In the genomic region with DNA sequence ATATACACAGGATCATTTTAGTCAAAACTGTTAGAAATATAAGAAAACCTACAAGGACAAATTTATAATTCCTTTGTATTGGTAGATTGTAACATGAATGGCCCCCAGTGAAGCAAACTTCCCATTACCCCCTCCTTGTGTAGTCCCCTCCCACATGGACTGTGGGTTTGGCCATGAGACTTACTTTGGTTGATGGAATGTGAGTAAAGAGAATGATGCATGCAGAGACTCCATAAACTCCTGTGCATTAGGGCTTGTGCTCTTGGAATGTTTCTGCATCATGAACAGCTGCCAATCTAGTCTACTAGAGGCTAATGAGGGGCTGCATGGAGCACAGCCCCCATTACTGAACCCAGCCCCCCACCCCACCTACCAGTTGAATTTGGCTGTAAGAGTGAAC, we compare ENCODE assay signal across 20 cellular contexts. TPM values are rescaled to one million over a fixed set of nuclear protein-coding genes. Genes with fewer than 3 reads are reported as not detected.
"Had no signal": no experiment of that assay in that cellular context is flagged by ENCODE, and none has a peak within 500 bp of the region (broad histone marks: within the 10 kb centered on the region; RNA-seq: fewer than 3 reads in every experiment).

No MANE protein-coding gene starts in this region.

- DNase-seq: activated CD4-positive, alpha-beta memory T cell treated with anti-CD3 and anti-CD28 coated beads, Interleukin-2, amount 10 ng/mL, durations not matched to agents 7 days and 5 days; activated CD4-positive, alpha-beta T cell treated with anti-CD3 and anti-CD28 coated beads for 36 hours; activated naive CD4-positive, alpha-beta T cell; activated naive CD8-positive, alpha-beta T cell treated with anti-CD3 and anti-CD28 coated beads for 36 hours; activated T-cell treated with anti-CD3 and anti-CD28 coated beads, Interleukin-2, amount 50 U/mL, for 1 hour; amygdala; caudate nucleus; dorsolateral prefrontal cortex; foreskin fibroblast; left lung; midbrain; stimulated activated CD4-positive, alpha-beta T cell treated with anti-CD3 and anti-CD28 coated beads, Interleukin-12 subunit alpha, Interleukin-12 subunit beta, amount 100 ng/mL, for 4 hours; stimulated activated CD4-positive, alpha-beta T cell treated with anti-CD3 and anti-CD28 coated beads, Interleukin-1b, Interleukin-23, amount 100 ng/mL, for 48 hours; stimulated activated CD8-positive, alpha-beta memory T cell treated with anti-CD3 and anti-CD28 coated beads, Interleukin-4, amount 100 ng/mL, for 48 hours; stimulated activated naive CD4-positive, alpha-beta T cell had no signal

- ATAC-seq: activated CD4-positive, alpha-beta T cell treated with anti-CD3 and anti-CD28 coated beads for 36 hours; activated T-helper 17 cell treated with anti-CD3 and anti-CD28 coated beads, Interleukin-2, amount 50 U/mL, for 72 hours; left lung had no signal

- H3K9me3 Mint-ChIP-seq: activated CD4-positive, alpha-beta memory T cell treated with anti-CD3 and anti-CD28 coated beads, Interleukin-2, amount 10 ng/mL, durations not matched to agents 7 days and 5 days; activated naive CD8-positive, alpha-beta T cell treated with anti-CD3 and anti-CD28 coated beads for 36 hours; activated T-helper 17 cell treated with anti-CD3 and anti-CD28 coated beads, Interleukin-2, amount 50 U/mL, for 72 hours; nephron had no signal

- H3K36me3 Mint-ChIP-seq: activated naive CD8-positive, alpha-beta T cell treated with anti-CD3 and anti-CD28 coated beads for 36 hours; brain had no signal

- H3K4me1 Mint-ChIP-seq: activated CD4-positive, alpha-beta memory T cell treated with anti-CD3 and anti-CD28 coated beads, Interleukin-2, amount 10 ng/mL, durations not matched to agents 7 days and 5 days; activated CD4-positive, alpha-beta T cell treated with anti-CD3 and anti-CD28 coated beads for 36 hours; activated T-helper 17 cell treated with anti-CD3 and anti-CD28 coated beads, Interleukin-2, amount 50 U/mL, for 72 hours had no signal

- FAIRE-seq: colon, islet of Langerhans had no signal

- H3K27ac Mint-ChIP-seq: activated CD4-positive, alpha-beta memory T cell treated with anti-CD3 and anti-CD28 coated beads, Interleukin-2, amount 10 ng/mL, durations not matched to agents 7 days and 5 days; activated CD4-positive, alpha-beta T cell treated with anti-CD3 and anti-CD28 coated beads for 36 hours; activated naive CD8-positive, alpha-beta T cell treated with anti-CD3 and anti-CD28 coated beads for 36 hours; activated T-helper 17 cell treated with anti-CD3 and anti-CD28 coated beads, Interleukin-2, amount 50 U/mL, for 72 hours; brain; nephron had no signal

- H3K4me3 Mint-ChIP-seq: activated CD4-positive, alpha-beta memory T cell treated with anti-CD3 and anti-CD28 coated beads, Interleukin-2, amount 10 ng/mL, durations not matched to agents 7 days and 5 days; activated CD4-positive, alpha-beta T cell treated with anti-CD3 and anti-CD28 coated beads for 36 hours; activated naive CD8-positive, alpha-beta T cell treated with anti-CD3 and anti-CD28 coated beads for 36 hours; activated T-helper 17 cell treated with anti-CD3 and anti-CD28 coated beads, Interleukin-2, amount 50 U/mL, for 72 hours; brain; nephron had no signal

RNA-seq across cellular contexts. Expression of a gene that starts 8.3 kb away (rescaled TPM):
- total RNA-seq: activated CD4-positive, alpha-beta memory T cell treated with anti-CD3 and anti-CD28 coated beads, Interleukin-2, amount 10 ng/mL, durations not matched to agents 7 days and 5 days had no signal
